ENCODE assay signal across 21 cellular contexts in the genomic region with DNA sequence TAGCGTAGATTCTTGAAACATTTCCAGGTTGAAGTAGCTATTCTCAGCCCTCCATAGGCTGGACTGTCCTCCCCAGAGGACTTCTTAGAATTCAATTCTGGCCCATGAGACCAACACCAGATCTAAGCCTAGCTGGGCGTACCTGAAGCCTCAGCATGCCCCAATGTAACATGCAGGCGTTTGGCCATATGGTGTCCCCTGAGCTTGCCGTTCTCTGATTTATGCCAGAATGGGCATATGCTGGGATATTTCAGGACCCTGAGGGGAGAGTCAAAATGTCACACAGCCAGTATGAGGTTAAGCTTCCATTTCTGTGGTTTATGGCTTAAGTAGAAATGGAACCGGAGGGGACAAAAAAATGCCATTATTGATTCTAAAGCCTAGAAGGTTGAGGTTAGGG.
"Had no signal": no experiment of that assay in that cellular context is flagged by ENCODE, and none has a peak within 500 bp of the region (broad histone marks: within the 10 kb centered on the region; RNA-seq: fewer than 3 reads in every experiment).

No MANE protein-coding gene starts in this region.

- ATAC-seq: activated CD8-positive, alpha-beta memory T cell treated with anti-CD3 and anti-CD28 coated beads, Interleukin-2, amount 10 ng/mL, durations not matched to agents 7 days and 5 days; activated naive CD4-positive, alpha-beta T cell treated with anti-CD3 and anti-CD28 coated beads, Interleukin-2, amount 50 U/mL, for 72 hours; activated naive CD8-positive, alpha-beta T cell treated with anti-CD3 and anti-CD28 coated beads, Interleukin-2, amount 50 U/mL, for 24 hours; activated T-cell treated with anti-CD3 and anti-CD28 coated beads, Interleukin-2, amount 50 U/mL, for 4 hours; body of pancreas; Right ventricle myocardium inferior had no signal

- DNase-seq: activated CD4-positive, alpha-beta T cell treated with anti-CD3 and anti-CD28 coated beads, Interleukin-2, amount 50 U/mL, for 48 hours; activated CD4-positive, CD25-positive, alpha-beta regulatory T cell treated with anti-CD3 and anti-CD28 coated beads, Interleukin-2, amount 50 U/mL, for 72 hours; activated CD8-positive, alpha-beta memory T cell treated with anti-CD3 and anti-CD28 coated beads, Interleukin-2, amount 10 ng/mL, durations not matched to agents 7 days and 5 days; activated effector memory CD4-positive, alpha-beta T cell treated with anti-CD3 and anti-CD28 coated beads, Interleukin-2, amount 50 U/mL, for 16 hours; activated naive CD4-positive, alpha-beta T cell treated with Interleukin-2 at 50 U/mL for 16 hours; activated naive CD8-positive, alpha-beta T cell treated with anti-CD3 and anti-CD28 coated beads, Interleukin-2, amount 50 U/mL, for 24 hours; activated T-cell treated with anti-CD3 and anti-CD28 coated beads, Interleukin-2, amount 50 U/mL, for 4 hours; amniotic stem cell; body of pancreas; central memory CD4-positive, alpha-beta T cell; MG63; MV-4-11; NCI-H1092 treated with DMSO at 0.1 percent for 48 hours; NCI-H1417 treated with DMSO at 0.1 percent for 48 hours; NCI-H187; NCI-H2081; NCI-H345; NCI-H510A treated with DMSO at 0.1 percent for 48 hours; NCI-H748 treated with DMSO at 0.1 percent for 48 hours had no signal
